In the genomic region with DNA sequence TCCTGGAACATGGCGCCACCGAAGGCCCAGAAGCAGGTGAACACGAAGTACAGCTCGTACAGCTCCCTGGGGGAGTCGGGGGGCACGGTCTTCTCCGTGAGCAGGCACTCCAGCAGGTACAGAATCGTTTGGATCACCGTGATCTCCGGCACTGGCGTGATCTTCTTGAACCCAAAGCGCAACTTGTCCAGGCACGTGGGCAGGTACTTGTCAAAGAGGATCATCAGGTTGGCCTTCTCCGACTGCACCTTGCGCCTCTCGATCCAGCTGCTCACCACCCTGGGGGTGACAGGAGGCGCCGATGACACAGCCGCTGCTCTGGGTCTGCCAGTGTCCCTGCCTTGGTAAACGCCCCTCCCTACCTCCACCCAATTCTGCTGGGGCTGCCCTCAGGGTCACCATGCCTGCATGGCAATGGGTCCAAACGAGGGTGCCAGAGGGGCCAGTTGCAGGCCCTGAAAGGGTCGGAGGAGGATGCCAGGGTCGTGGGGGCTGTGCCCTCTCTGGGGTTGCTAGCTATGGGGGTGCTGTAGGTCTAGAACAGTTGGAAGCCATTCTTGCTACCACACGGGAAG, we compare ENCODE assay signal across 16 cellular contexts.
DNase-seq lines count a peak whose midpoint lies in the region; ATAC-seq, FAIRE-seq and TF ChIP-seq lines count a peak whose summit lies in the region.
"Had no signal": no experiment of that assay in that cellular context is flagged by ENCODE, and none has a peak within 500 bp of the region (broad histone marks: within the 10 kb centered on the region; RNA-seq: fewer than 3 reads in every experiment).

No MANE protein-coding gene starts in this region.

- CTCF ChIA-PET in GM12878 (lab: Yijun Ruan, JAX), result no interaction called here

- H3K36me3 ChIP-seq in GM12878 (ENCODE audit: control insufficient read depth in 2 of 2, insufficient read depth in 2 of 2, low read length in 1 of 2), result no peaks in the 10 kb centered on the region
- H3K36me3 ChIP-seq: BE2C had no signal

- in situ Hi-C loops in GM12878 (cut with MboI), result no loop called here

- POLR2A ChIA-PET in GM12878 (lab: Charles Lee), result no interaction called here

- H3K36me3 Mint-ChIP-seq in neural crest cell (ENCODE audit: low read depth), result no peaks in the 10 kb centered on the region
- H3K36me3 Mint-ChIP-seq in stimulated activated naive B cell treated with anti-CD40 and anti-IgM and Interleukin-4, amounts not matched to agents 10 μg/mL and 1 μg/mL and 100 μg/mL, for 72 hours, result no peaks in the 10 kb centered on the region
- H3K36me3 Mint-ChIP-seq in stimulated activated effector memory CD8-positive, alpha-beta T cell treated with anti-CD3 and anti-CD28 coated beads, Interleukin-12 subunit alpha, Interleukin-12 subunit beta, amount 100 ng/mL, for 72 hours, result no peaks in the 10 kb centered on the region
- H3K36me3 Mint-ChIP-seq: CD4-positive, alpha-beta memory T cell had no signal

- H3K4me2 ChIP-seq in GM12878 (ENCODE audit: control insufficient read depth, insufficient read depth), result peak overlapping the region; percentile 69

- no peaks in the 10 kb centered on the region for H3K27me3 ChIP-seq in GM12878 (replicated peaks in 1 of 2; ENCODE audit: control insufficient read depth in 2 of 2, insufficient read depth in 2 of 2, low read length in 1 of 2)
- H3K27me3 ChIP-seq: BE2C had no signal

- H3K9me3 ChIP-seq in GM12878 (replicated peaks; ENCODE audit: control insufficient read depth, insufficient read depth, low read length), result no peaks in the 10 kb centered on the region
- H3K9me3 ChIP-seq: BE2C had no signal

- H4K20me1 ChIP-seq in GM12878 (ENCODE audit: control insufficient read depth, insufficient read depth), result no peaks in the 10 kb centered on the region

- SMC1A ChIA-PET in GM12878 (lab: Charles Lee; ENCODE audit: uncharacterized antibody, unreplicated experiment), result no interaction called here

- H2AFZ ChIP-seq in GM12878 (ENCODE audit: control insufficient read depth, low read depth, low read length), result no peak overlapping the region

- no peak for ATAC-seq in GM12878
- ATAC-seq in stimulated activated naive B cell treated with anti-CD40 and anti-IgM and Interleukin-4, amounts not matched to agents 10 μg/mL and 1 μg/mL and 100 μg/mL, for 72 hours (replicated peaks), result no peak
- ATAC-seq in stimulated activated effector memory CD8-positive, alpha-beta T cell treated with anti-CD3 and anti-CD28 coated beads, Interleukin-12 subunit alpha, Interleukin-12 subunit beta, amount 100 ng/mL, for 72 hours, result no peak
- no peak for ATAC-seq in left lobe of liver
- ATAC-seq: HCT116 had no signal

- H3K9ac ChIP-seq in GM12878 (ENCODE audit: control insufficient read depth, insufficient read depth, low read length), result peak overlapping the region; percentile 30

- TF ChIP-seq RAD21 in GM12878 (IDR thresholded peaks at IDR 0.05; ENCODE audit: insufficient read depth, low read depth, low read length), result no peak

- H3K9me3 Mint-ChIP-seq in neural crest cell, result no peaks in the 10 kb centered on the region
- no peaks in the 10 kb centered on the region for H3K9me3 Mint-ChIP-seq in stimulated activated naive B cell treated with anti-CD40 and anti-IgM and Interleukin-4, amounts not matched to agents 10 μg/mL and 1 μg/mL and 100 μg/mL, for 72 hours
- no peaks in the 10 kb centered on the region for H3K9me3 Mint-ChIP-seq in stimulated activated effector memory CD8-positive, alpha-beta T cell treated with anti-CD3 and anti-CD28 coated beads, Interleukin-12 subunit alpha, Interleukin-12 subunit beta, amount 100 ng/mL, for 72 hours
- H3K9me3 Mint-ChIP-seq: CD4-positive, alpha-beta memory T cell had no signal

- no TSS peak for BruUV-seq in GM12878 (replicated peaks; lab: Mats Ljungman, UMichigan)

- WGBS in GM12878 (ENCODE audit: insufficient coverage, insufficient replicate concordance, low lambda C conversion rate, missing lambda C conversion rate), result 52% methylated on average over 24 of the region's 24 CpGs

- H3K27ac ChIP-seq in GM12878 (ENCODE audit: control insufficient read depth, insufficient read depth), result peak overlapping the region; percentile 52
- H3K27ac ChIP-seq: C4-2B, HL-60 had no signal

- RAD21 ChIA-PET in GM12878 (lab: Charles Lee; ENCODE audit: unreplicated experiment), result no interaction called here

- TF ChIP-seq CTCF in GM12875 (IDR thresholded peaks at IDR 0.05; ENCODE audit: borderline replicate concordance, insufficient read depth, low read depth, low read length) (no peak), GM12878 (IDR thresholded peaks at IDR 0.05 in 2 of 3, conservative IDR thresholded peaks at IDR 0.05 in 1 of 3; ENCODE audit: control insufficient read depth in 2 of 3, extremely low read depth in 1 of 3, insufficient read depth in 1 of 3, low read depth in 3 of 3, low read length in 3 of 3) (no peak), neural crest cell (conservative IDR thresholded peaks at IDR 0.05) (no peak)

- H3K27ac Mint-ChIP-seq in neural crest cell (ENCODE audit: unreplicated experiment), result peak overlapping the region; percentile 57
- peak overlapping the region; percentile 0 for H3K27ac Mint-ChIP-seq in stimulated activated naive B cell treated with anti-CD40 and anti-IgM and Interleukin-4, amounts not matched to agents 10 μg/mL and 1 μg/mL and 100 μg/mL, for 72 hours
- no peak overlapping the region for H3K27ac Mint-ChIP-seq in stimulated activated effector memory CD8-positive, alpha-beta T cell treated with anti-CD3 and anti-CD28 coated beads, Interleukin-12 subunit alpha, Interleukin-12 subunit beta, amount 100 ng/mL, for 72 hours
- H3K27ac Mint-ChIP-seq: CD4-positive, alpha-beta memory T cell had no signal

- H3K4me1 ChIP-seq in GM12878 (ENCODE audit: control insufficient read depth, insufficient read depth, low read length), result peaks cover 7% of the 10 kb centered on the region
- H3K4me1 ChIP-seq: BE2C had no signal

- no peak for TF ChIP-seq EP300 in GM12878 (IDR thresholded peaks at IDR 0.05; ENCODE audit: borderline replicate concordance in 1 of 2, control insufficient read depth in 1 of 2, low read depth in 2 of 2, low read length in 2 of 2)

- no peak for FAIRE-seq in GM12878 (lab: Jason Lieb, UNC)
- FAIRE-seq: A204.1, GM12892, H54 had no signal

- TF ChIP-seq POLR2A in GM12878 (IDR thresholded peaks at IDR 0.05; ENCODE audit: low read depth, low read length), result no peak

- no peak overlapping the region for H3K4me3 Mint-ChIP-seq in neural crest cell
- no peak overlapping the region for H3K4me3 Mint-ChIP-seq in stimulated activated naive B cell treated with anti-CD40 and anti-IgM and Interleukin-4, amounts not matched to agents 10 μg/mL and 1 μg/mL and 100 μg/mL, for 72 hours
- H3K4me3 Mint-ChIP-seq in stimulated activated effector memory CD8-positive, alpha-beta T cell treated with anti-CD3 and anti-CD28 coated beads, Interleukin-12 subunit alpha, Interleukin-12 subunit beta, amount 100 ng/mL, for 72 hours, result no peak overlapping the region
- H3K4me3 Mint-ChIP-seq: CD4-positive, alpha-beta memory T cell had no signal

- no peaks in the 10 kb centered on the region for H3K4me1 Mint-ChIP-seq in neural crest cell
- H3K4me1 Mint-ChIP-seq in stimulated activated naive B cell treated with anti-CD40 and anti-IgM and Interleukin-4, amounts not matched to agents 10 μg/mL and 1 μg/mL and 100 μg/mL, for 72 hours, result peaks cover 6 to 11% of the 10 kb centered on the region in 2 donors
- peaks cover 15% of the 10 kb centered on the region for H3K4me1 Mint-ChIP-seq in stimulated activated effector memory CD8-positive, alpha-beta T cell treated with anti-CD3 and anti-CD28 coated beads, Interleukin-12 subunit alpha, Interleukin-12 subunit beta, amount 100 ng/mL, for 72 hours

- H3K4me3 ChIP-seq in GM12875 (ENCODE audit: low read depth, low read length) (peak overlapping the region; percentile 66), GM12878 (peak overlapping the region; percentile 79; the same call in 1 of the 2 replicates)

- H3K27me3 Mint-ChIP-seq in neural crest cell (ENCODE audit: low read depth), result peaks cover 17% of the 10 kb centered on the region
- peaks cover 21 to 37% of the 10 kb centered on the region in 2 donors for H3K27me3 Mint-ChIP-seq in stimulated activated naive B cell treated with anti-CD40 and anti-IgM and Interleukin-4, amounts not matched to agents 10 μg/mL and 1 μg/mL and 100 μg/mL, for 72 hours

- peaks cover 41% of the 10 kb centered on the region for H3K79me2 ChIP-seq in GM12878 (ENCODE audit: control insufficient read depth, insufficient read depth, low read length)

- DNase-seq in GM12878 (ENCODE audit: low read depth, low spot score) (no peak), neural crest cell (ENCODE audit: low read depth, low spot score) (no peak), AG08395 (ENCODE audit: low spot score) (no peak), left lobe of liver (ENCODE audit: low spot score) (no peak)
- no peak for DNase-seq in stimulated activated naive B cell treated with anti-CD40 and anti-IgM and Interleukin-4, amounts not matched to agents 10 μg/mL and 1 μg/mL and 100 μg/mL, for 72 hours
- DNase-seq in stimulated activated effector memory CD8-positive, alpha-beta T cell treated with anti-CD3 and anti-CD28 coated beads, Interleukin-12 subunit alpha, Interleukin-12 subunit beta, amount 100 ng/mL, for 72 hours (ENCODE audit: low spot score in 2 of 2), result no peak
- DNase-seq: BE2C; CD4-positive, alpha-beta memory T cell; DMS79 had no signal

- intact Hi-C loops in GM12878 (cut with micrococcal nuclease; ENCODE audit: unreplicated experiment), result loop anchor here (5.0 kb wide), 1 partner anchor 39 kb away; no protein-coding TSS in a partner anchor

TF ChIP-seq in GM12878, 131 proteins besides CTCF, POLR2A, EP300 and RAD21 (continues in another document):
- TF ChIP-seq, protein P1, sequence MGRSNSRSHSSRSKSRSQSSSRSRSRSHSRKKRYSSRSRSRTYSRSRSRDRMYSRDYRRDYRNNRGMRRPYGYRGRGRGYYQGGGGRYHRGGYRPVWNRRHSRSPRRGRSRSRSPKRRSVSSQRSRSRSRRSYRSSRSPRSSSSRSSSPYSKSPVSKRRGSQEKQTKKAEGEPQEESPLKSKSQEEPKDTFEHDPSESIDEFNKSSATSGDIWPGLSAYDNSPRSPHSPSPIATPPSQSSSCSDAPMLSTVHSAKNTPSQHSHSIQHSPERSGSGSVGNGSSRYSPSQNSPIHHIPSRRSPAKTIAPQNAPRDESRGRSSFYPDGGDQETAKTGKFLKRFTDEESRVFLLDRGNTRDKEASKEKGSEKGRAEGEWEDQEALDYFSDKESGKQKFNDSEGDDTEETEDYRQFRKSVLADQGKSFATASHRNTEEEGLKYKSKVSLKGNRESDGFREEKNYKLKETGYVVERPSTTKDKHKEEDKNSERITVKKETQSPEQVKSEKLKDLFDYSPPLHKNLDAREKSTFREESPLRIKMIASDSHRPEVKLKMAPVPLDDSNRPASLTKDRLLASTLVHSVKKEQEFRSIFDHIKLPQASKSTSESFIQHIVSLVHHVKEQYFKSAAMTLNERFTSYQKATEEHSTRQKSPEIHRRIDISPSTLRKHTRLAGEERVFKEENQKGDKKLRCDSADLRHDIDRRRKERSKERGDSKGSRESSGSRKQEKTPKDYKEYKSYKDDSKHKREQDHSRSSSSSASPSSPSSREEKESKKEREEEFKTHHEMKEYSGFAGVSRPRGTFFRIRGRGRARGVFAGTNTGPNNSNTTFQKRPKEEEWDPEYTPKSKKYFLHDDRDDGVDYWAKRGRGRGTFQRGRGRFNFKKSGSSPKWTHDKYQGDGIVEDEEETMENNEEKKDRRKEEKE (IDR thresholded peaks at IDR 0.05), result no peak
- no peak for TF ChIP-seq MEF2A (IDR thresholded peaks at IDR 0.05; ENCODE audit: insufficient read depth, low read depth, low read length)
- TF ChIP-seq CBX3 (IDR thresholded peaks at IDR 0.05; ENCODE audit: borderline replicate concordance, low read depth), result no peak
